ENCODE assay signal across 15 cellular contexts in genomic region chr11:104731890-104732289, GRCh38.
A peak's percentile ranks its signal among the peaks of the same experiment; 100 is the strongest.
DNase-seq lines count a peak whose midpoint lies in the region; ATAC-seq lines count a peak whose summit lies in the region.
"Had no signal": no experiment of that assay in that cellular context is flagged by ENCODE, and none has a peak within 500 bp of the region (broad histone marks: within the 10 kb centered on the region; RNA-seq: fewer than 3 reads in every experiment).

No MANE protein-coding gene starts in this region.

- no peaks in the 10 kb centered on the region for H3K9me3 Mint-ChIP-seq in activated T-cell treated with anti-CD3 and anti-CD28 coated beads, Interleukin-2, amount 50 U/mL, for 72 hours
- H3K9me3 Mint-ChIP-seq in activated CD8-positive, alpha-beta T cell treated with anti-CD3 and anti-CD28 coated beads, Interleukin-2, amount 10 ng/mL, durations not matched to agents 7 days and 5 days (ENCODE audit: insufficient read depth) = peaks cover 11% of the 10 kb centered on the region
- H3K9me3 Mint-ChIP-seq: CD4-positive, alpha-beta T cell had no signal

- ATAC-seq in activated T-cell treated with anti-CD3 and anti-CD28 coated beads, Interleukin-2, amount 50 U/mL, for 72 hours (replicated peaks in 1 of 2) = peak; percentile 51 to 91
- ATAC-seq in activated CD8-positive, alpha-beta T cell treated with anti-CD3 and anti-CD28 coated beads, Interleukin-2, amount 10 ng/mL, durations not matched to agents 7 days and 5 days = peak; percentile 69
- ATAC-seq in stimulated activated naive CD8-positive, alpha-beta T cell treated with anti-CD3 and anti-CD28 coated beads, Interleukin-15, Interleukin-2, amounts not matched to agents 100 U/mL and 50 U/mL, for 24 hours = peak; percentile 36
- no peak for ATAC-seq in Right ventricle myocardium inferior

- peak overlapping the region in 1 of 2 donors; percentile 5 for H3K4me3 Mint-ChIP-seq in activated T-cell treated with anti-CD3 and anti-CD28 coated beads, Interleukin-2, amount 50 U/mL, for 72 hours
- no peak overlapping the region for H3K4me3 Mint-ChIP-seq in activated CD8-positive, alpha-beta T cell treated with anti-CD3 and anti-CD28 coated beads, Interleukin-2, amount 10 ng/mL, durations not matched to agents 7 days and 5 days
- H3K4me3 Mint-ChIP-seq: CD4-positive, alpha-beta T cell had no signal

- peak in 1 of 2 donors; percentile 21 for DNase-seq in activated T-cell treated with anti-CD3 and anti-CD28 coated beads, Interleukin-2, amount 50 U/mL, for 72 hours
- DNase-seq in activated T-cell treated with anti-CD3 and anti-CD28 coated beads for 4 hours = no peak
- DNase-seq in HuH-7 (ENCODE audit: low spot score) = peak; percentile 8
- no peak for DNase-seq in activated CD8-positive, alpha-beta T cell treated with anti-CD3 and anti-CD28 coated beads, Interleukin-2, amount 10 ng/mL, durations not matched to agents 7 days and 5 days
- no peak for DNase-seq in stimulated activated naive CD8-positive, alpha-beta T cell treated with anti-CD3 and anti-CD28 coated beads, Interleukin-15, Interleukin-2, amounts not matched to agents 100 U/mL and 50 U/mL, for 24 hours
- DNase-seq in NCI-H345 (lab: John Stamatoyannopoulos, UW) = no peak
- no peak for DNase-seq in Right ventricle myocardium inferior (ENCODE audit: missing footprints)
- DNase-seq: CD4-positive, alpha-beta T cell; H7; MG63; NCI-H1092 treated with DMSO at 0.1 percent for 48 hours; NCI-H187; NCI-H2171 treated with DMSO at 0.1 percent for 48 hours; NCI-H524; RPMI8226 had no signal

- CTCF ChIA-PET in activated CD8-positive, alpha-beta T cell treated with anti-CD3 and anti-CD28 coated beads, Interleukin-2, amount 10 ng/mL, durations not matched to agents 7 days and 5 days (lab: Charles Lee) = no interaction called here

- intact Hi-C loops in Right ventricle myocardium inferior (cut with DNase I) = no loop called here

- H3K27ac Mint-ChIP-seq in activated T-cell treated with anti-CD3 and anti-CD28 coated beads, Interleukin-2, amount 50 U/mL, for 72 hours = no peak overlapping the region
- peak overlapping the region; percentile 52 for H3K27ac Mint-ChIP-seq in activated CD8-positive, alpha-beta T cell treated with anti-CD3 and anti-CD28 coated beads, Interleukin-2, amount 10 ng/mL, durations not matched to agents 7 days and 5 days
- H3K27ac Mint-ChIP-seq: CD4-positive, alpha-beta T cell had no signal

- no peaks in the 10 kb centered on the region for H3K36me3 Mint-ChIP-seq in activated T-cell treated with anti-CD3 and anti-CD28 coated beads, Interleukin-2, amount 50 U/mL, for 72 hours (ENCODE audit: insufficient read depth in 2 of 2)
- H3K36me3 Mint-ChIP-seq in activated CD8-positive, alpha-beta T cell treated with anti-CD3 and anti-CD28 coated beads, Interleukin-2, amount 10 ng/mL, durations not matched to agents 7 days and 5 days (ENCODE audit: low read depth) = peaks cover 11% of the 10 kb centered on the region

- POLR2A ChIA-PET in activated CD8-positive, alpha-beta T cell treated with anti-CD3 and anti-CD28 coated beads, Interleukin-2, amount 10 ng/mL, durations not matched to agents 7 days and 5 days (lab: Charles Lee) = no interaction called here

- no peaks in the 10 kb centered on the region for H3K27me3 Mint-ChIP-seq in activated T-cell treated with anti-CD3 and anti-CD28 coated beads, Interleukin-2, amount 50 U/mL, for 72 hours (ENCODE audit: low read depth)
- no peaks in the 10 kb centered on the region for H3K27me3 Mint-ChIP-seq in activated CD8-positive, alpha-beta T cell treated with anti-CD3 and anti-CD28 coated beads, Interleukin-2, amount 10 ng/mL, durations not matched to agents 7 days and 5 days (ENCODE audit: low read depth)
- H3K27me3 Mint-ChIP-seq: CD4-positive, alpha-beta T cell had no signal

- H3K4me1 Mint-ChIP-seq in activated T-cell treated with anti-CD3 and anti-CD28 coated beads, Interleukin-2, amount 50 U/mL, for 72 hours (ENCODE audit: low read depth) = peaks cover 12% of the 10 kb centered on the region
- peaks cover 29% of the 10 kb centered on the region for H3K4me1 Mint-ChIP-seq in activated CD8-positive, alpha-beta T cell treated with anti-CD3 and anti-CD28 coated beads, Interleukin-2, amount 10 ng/mL, durations not matched to agents 7 days and 5 days (ENCODE audit: low read depth)
